1 cellular context compared by ENCODE assay signal in the genomic region with DNA sequence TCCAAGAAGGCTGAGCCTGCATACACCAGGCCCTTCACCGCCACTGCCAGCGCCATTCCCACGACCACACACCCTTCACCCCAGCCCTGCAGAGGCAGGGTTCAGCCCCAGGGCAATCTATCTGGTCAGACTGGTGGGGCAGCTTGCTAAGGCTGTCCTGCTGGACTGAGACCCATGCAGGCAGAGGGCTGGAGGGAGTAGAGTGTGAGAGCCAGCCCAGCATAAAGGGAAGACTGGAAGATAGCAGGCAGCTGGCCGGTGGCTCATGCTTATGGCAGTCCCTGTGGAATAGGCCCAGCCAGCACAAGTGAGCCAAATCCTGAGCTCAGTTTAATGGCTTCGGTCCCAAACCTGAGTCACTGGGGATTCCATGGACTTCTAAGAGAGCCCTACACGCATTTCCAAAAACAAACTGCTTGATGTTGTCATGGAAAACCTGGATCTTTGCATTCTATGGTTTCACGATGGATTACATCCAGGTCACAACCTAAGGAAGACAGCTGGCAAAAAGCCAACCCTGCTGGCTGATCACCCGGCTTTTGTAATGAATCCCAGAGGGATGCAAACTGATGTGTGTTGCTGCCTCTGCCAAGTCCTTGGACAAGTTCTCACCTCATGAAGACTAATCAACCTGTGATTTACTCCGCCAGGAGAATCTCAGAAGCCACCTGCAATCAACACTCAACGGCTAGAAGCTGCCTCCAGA.
A peak's percentile ranks its signal among the peaks of the same experiment; 100 is the strongest.
TF ChIP-seq lines count a peak whose summit lies in the region.

No MANE protein-coding gene starts in this region.

TF ChIP-seq in SK-N-SH treated with all-trans-retinoic acid at 6 μM for 48 hours, 23 proteins besides CTCF, POLR2A, EP300 and RAD21 (continued from another document):
- TF ChIP-seq, protein P1, sequence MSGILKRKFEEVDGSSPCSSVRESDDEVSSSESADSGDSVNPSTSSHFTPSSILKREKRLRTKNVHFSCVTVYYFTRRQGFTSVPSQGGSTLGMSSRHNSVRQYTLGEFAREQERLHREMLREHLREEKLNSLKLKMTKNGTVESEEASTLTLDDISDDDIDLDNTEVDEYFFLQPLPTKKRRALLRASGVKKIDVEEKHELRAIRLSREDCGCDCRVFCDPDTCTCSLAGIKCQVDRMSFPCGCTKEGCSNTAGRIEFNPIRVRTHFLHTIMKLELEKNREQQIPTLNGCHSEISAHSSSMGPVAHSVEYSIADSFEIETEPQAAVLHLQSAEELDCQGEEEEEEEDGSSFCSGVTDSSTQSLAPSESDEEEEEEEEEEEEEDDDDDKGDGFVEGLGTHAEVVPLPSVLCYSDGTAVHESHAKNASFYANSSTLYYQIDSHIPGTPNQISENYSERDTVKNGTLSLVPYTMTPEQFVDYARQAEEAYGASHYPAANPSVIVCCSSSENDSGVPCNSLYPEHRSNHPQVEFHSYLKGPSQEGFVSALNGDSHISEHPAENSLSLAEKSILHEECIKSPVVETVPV (CRISPR knock-in tag; IDR thresholded peaks at IDR 0.05), result no peak
- TF ChIP-seq ESRRG (CRISPR knock-in tag; IDR thresholded peaks at IDR 0.05) (no peak), ZFP3 (CRISPR knock-in tag; IDR thresholded peaks at IDR 0.05) (0 out of 2 replicates have a peak, but pooled peaks have one; percentile 41), TOX (CRISPR knock-in tag; IDR thresholded peaks at IDR 0.05; ENCODE audit: borderline replicate concordance) (peak; percentile 67), CSDC2 (CRISPR knock-in tag; IDR thresholded peaks at IDR 0.05) (0 out of 2 replicates have a peak, but pooled peaks have one; percentile 79), OSR1 (CRISPR knock-in tag; IDR thresholded peaks at IDR 0.05) (no peak), BACH2 (CRISPR knock-in tag; IDR thresholded peaks at IDR 0.05; ENCODE audit: borderline replicate concordance) (no peak), ZC3H10 (CRISPR knock-in tag; IDR thresholded peaks at IDR 0.05) (no peak), GLIS3 (CRISPR knock-in tag; IDR thresholded peaks at IDR 0.05) (no peak), RARB (CRISPR knock-in tag; IDR thresholded peaks at IDR 0.05) (no peak), ISL1 (CRISPR knock-in tag; IDR thresholded peaks at IDR 0.05) (peak; percentile 77), PPARA (CRISPR knock-in tag; IDR thresholded peaks at IDR 0.05; ENCODE audit: borderline replicate concordance) (no peak), SNAI2 (CRISPR knock-in tag; IDR thresholded peaks at IDR 0.05) (0 out of 2 replicates have a peak, but pooled peaks have one; percentile 8), ZNF565 (CRISPR knock-in tag; conservative IDR thresholded peaks at IDR 0.05; ENCODE audit: low read depth) (no peak), ZNF70 (CRISPR knock-in tag; IDR thresholded peaks at IDR 0.05) (no peak)
- TF ChIP-seq, protein P2, sequence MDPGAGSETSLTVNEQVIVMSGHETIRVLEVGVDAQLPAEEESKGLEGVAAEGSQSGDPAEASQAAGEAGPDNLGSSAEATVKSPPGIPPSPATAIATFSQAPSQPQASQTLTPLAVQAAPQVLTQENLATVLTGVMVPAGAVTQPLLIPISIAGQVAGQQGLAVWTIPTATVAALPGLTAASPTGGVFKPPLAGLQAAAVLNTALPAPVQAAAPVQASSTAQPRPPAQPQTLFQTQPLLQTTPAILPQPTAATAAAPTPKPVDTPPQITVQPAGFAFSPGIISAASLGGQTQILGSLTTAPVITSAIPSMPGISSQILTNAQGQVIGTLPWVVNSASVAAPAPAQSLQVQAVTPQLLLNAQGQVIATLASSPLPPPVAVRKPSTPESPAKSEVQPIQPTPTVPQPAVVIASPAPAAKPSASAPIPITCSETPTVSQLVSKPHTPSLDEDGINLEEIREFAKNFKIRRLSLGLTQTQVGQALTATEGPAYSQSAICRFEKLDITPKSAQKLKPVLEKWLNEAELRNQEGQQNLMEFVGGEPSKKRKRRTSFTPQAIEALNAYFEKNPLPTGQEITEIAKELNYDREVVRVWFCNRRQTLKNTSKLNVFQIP (CRISPR knock-in tag; IDR thresholded peaks at IDR 0.05; ENCODE audit: borderline replicate concordance, low read depth), result no peak
- TF ChIP-seq, protein P3, sequence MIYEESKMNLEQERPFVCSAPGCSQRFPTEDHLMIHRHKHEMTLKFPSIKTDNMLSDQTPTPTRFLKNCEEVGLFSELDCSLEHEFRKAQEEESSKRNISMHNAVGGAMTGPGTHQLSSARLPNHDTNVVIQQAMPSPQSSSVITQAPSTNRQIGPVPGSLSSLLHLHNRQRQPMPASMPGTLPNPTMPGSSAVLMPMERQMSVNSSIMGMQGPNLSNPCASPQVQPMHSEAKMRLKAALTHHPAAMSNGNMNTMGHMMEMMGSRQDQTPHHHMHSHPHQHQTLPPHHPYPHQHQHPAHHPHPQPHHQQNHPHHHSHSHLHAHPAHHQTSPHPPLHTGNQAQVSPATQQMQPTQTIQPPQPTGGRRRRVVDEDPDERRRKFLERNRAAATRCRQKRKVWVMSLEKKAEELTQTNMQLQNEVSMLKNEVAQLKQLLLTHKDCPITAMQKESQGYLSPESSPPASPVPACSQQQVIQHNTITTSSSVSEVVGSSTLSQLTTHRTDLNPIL (CRISPR knock-in tag; IDR thresholded peaks at IDR 0.05; ENCODE audit: low read depth), result peak; percentile 83
